In the genomic region with DNA sequence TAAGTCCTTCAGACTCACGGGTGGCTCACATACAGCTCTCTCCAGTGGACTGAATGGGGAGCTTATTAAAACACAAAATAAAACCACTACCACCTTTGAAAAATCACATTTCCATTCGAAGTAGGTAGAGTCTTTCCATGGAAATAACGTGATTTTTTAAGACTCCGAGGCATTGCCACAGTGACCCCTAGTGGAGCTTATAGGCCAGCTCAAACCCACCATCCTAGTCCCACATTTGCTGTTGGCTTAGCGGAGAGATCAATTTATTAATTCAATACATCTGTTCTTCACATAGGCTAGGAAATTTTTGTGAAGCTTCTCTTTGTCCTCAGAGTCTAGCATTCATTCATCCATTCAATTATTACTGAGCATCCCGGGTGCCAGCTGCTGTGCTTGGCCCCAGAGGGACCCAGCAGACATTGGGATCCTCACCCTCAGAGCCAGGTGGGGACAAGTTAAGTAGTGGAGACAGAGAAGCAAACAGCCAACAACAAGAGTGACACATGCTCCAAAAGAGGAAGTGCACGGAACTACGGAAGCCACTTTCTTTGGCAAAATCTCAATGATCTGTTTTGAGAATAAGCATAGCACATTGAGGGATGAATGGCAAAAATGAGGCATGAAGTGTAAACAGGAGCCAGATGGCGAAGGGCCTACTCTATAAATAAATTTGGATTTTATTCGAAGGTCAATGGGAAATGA, we compare ENCODE assay signal across 8 cellular contexts. TPM values are rescaled to one million over a fixed set of nuclear protein-coding genes. Genes with fewer than 3 reads are reported as not detected.
DNase-seq lines count a peak whose midpoint lies in the region; ATAC-seq and TF ChIP-seq lines count a peak whose summit lies in the region.

No MANE protein-coding gene starts in this region.

- no peaks in the 10 kb centered on the region for H3K36me3 ChIP-seq in left lung

- peaks cover 0 to 13% of the 10 kb centered on the region in 2 donors for H3K9me3 ChIP-seq in left lung

- DNase-seq in GM12865 (ENCODE audit: low read depth), result peak; percentile 54
- DNase-seq in NCI-H526 treated with DMSO at 0.1 percent for 48 hours (lab: John Stamatoyannopoulos, UW), result peak; percentile 10
- peak; percentile 40 for DNase-seq in astrocyte of the cerebellum (ENCODE audit: low read depth)
- no peak for DNase-seq in left lung
- no peak for DNase-seq in effector memory CD8-positive, alpha-beta T cell
- no peak for DNase-seq in immature natural killer cell

- intact Hi-C loops in left lung (cut with DNase I), result no loop called here

- peak; percentile 62 for ATAC-seq in left lung
- ATAC-seq in GM21723 (IDR thresholded peaks at IDR 0.05; ENCODE audit: unreplicated experiment), result no peak
- ATAC-seq in effector memory CD8-positive, alpha-beta T cell (replicated peaks), result no peak

- no peaks in the 10 kb centered on the region for H3K36me3 Mint-ChIP-seq in effector memory CD8-positive, alpha-beta T cell (ENCODE audit: insufficient read depth)
- peaks cover 6 to 13% (median 6%) of the 10 kb centered on the region in 3 donors for H3K36me3 Mint-ChIP-seq in immature natural killer cell

- H3K27ac ChIP-seq in 22Rv1 (no peak overlapping the region), left lung (no peak overlapping the region)

- no peak overlapping the region for H3K4me3 Mint-ChIP-seq in effector memory CD8-positive, alpha-beta T cell
- H3K4me3 Mint-ChIP-seq in immature natural killer cell, result no peak overlapping the region

- peaks cover 10 to 14% of the 10 kb centered on the region in 2 donors for H3K4me1 ChIP-seq in left lung

- no peak overlapping the region for H3K4me3 ChIP-seq in GM12865 (ENCODE audit: low read depth, low read length)
- H3K4me3 ChIP-seq in astrocyte of the cerebellum (ENCODE audit: low read depth, low read length), result no peak overlapping the region
- H3K4me3 ChIP-seq in left lung, result no peak overlapping the region

- peaks cover 18 to 36% of the 10 kb centered on the region in 2 donors for H3K27me3 Mint-ChIP-seq in effector memory CD8-positive, alpha-beta T cell
- H3K27me3 Mint-ChIP-seq in immature natural killer cell (ENCODE audit: low read depth in 3 of 3), result peaks cover 11 to 12% (median 11%) of the 10 kb centered on the region in 3 donors

- peaks cover 0 to 2% of the 10 kb centered on the region in 2 donors for H3K9me3 Mint-ChIP-seq in effector memory CD8-positive, alpha-beta T cell
- H3K9me3 Mint-ChIP-seq in immature natural killer cell, result peaks cover 4 to 15% (median 13%) of the 10 kb centered on the region in 6 donors

- H3K27ac Mint-ChIP-seq in effector memory CD8-positive, alpha-beta T cell, result no peak overlapping the region
- H3K27ac Mint-ChIP-seq in immature natural killer cell, result no peak overlapping the region

- TF ChIP-seq CTCF in 22Rv1 (IDR thresholded peaks at IDR 0.05) (peak; percentile 86), GM12865 (IDR thresholded peaks at IDR 0.05; ENCODE audit: insufficient read depth, low read depth, low read length, missing control alignments) (peak; percentile 72), astrocyte of the cerebellum (IDR thresholded peaks at IDR 0.05; ENCODE audit: low read depth, low read length, missing control alignments) (peak; percentile 71), left lung (IDR thresholded peaks at IDR 0.05) (peak; percentile 46 to 72)

- no peaks in the 10 kb centered on the region for H3K27me3 ChIP-seq in left lung

- in situ Hi-C loops in astrocyte of the cerebellum (cut with HindIII; ENCODE audit: low sequenced_read_pairs), result no loop called here

- H3K4me1 Mint-ChIP-seq in effector memory CD8-positive, alpha-beta T cell (ENCODE audit: low read depth in 2 of 2), result no peaks in the 10 kb centered on the region
- no peaks in the 10 kb centered on the region for H3K4me1 Mint-ChIP-seq in immature natural killer cell

RNA-seq across cellular contexts. Expression of gene P4HA3, which starts 10.2 kb away (rescaled TPM):
- 10 to 100 TPM in 1 of 2 donors, 1 to 10 TPM in 1; 2.0 to 12.1 TPM for total RNA-seq in left lung
- polyA plus RNA-seq in immature natural killer cell, result not detected

Comparison
In these comparisons a context has a peak if more than half of its experiments do, and no peak if none do; other contexts are left out.
1. DNase-seq: peak in GM12865 (single experiment), NCI-H526 treated with DMSO at 0.1 percent for 48 hours (single experiment) and astrocyte of the cerebellum (single experiment); none in left lung (0 of 2), effector memory CD8-positive, alpha-beta T cell (0 of 3) and immature natural killer cell (0 of 3).
2. Peak in every context shown above with its lines, with median percentiles within 50 percentile points of each other: CTCF ChIP-seq.